Comparison of ENCODE assay signal across 19 cellular contexts in genomic region chr5:93829346-93829745, GRCh38.
DNase-seq lines count a peak whose midpoint lies in the region; ATAC-seq, FAIRE-seq and TF ChIP-seq lines count a peak whose summit lies in the region.
"Had no signal": no experiment of that assay in that cellular context is flagged by ENCODE, and none has a peak within 500 bp of the region (broad histone marks: within the 10 kb centered on the region; RNA-seq: fewer than 3 reads in every experiment).

No MANE protein-coding gene starts in this region.

- DNase-seq in HFFc6 (no peak), astrocyte (ENCODE audit: low read depth) (peak; percentile 81), frontal cortex (ENCODE audit: low spot score in 2 of 2) (no peak), kidney tubule cell (ENCODE audit: low spot score) (peak; percentile 18), foreskin fibroblast (no peak), DMS53 (lab: John Stamatoyannopoulos, UW) (no peak)
- no peak for DNase-seq in stimulated activated CD4-positive, alpha-beta T cell treated with anti-CD3 and anti-CD28 coated beads, Interleukin-15, amount 100 ng/mL, for 24 hours
- DNase-seq: C1 segment of cervical spinal cord; Calu3; CD4-positive, alpha-beta memory T cell; COR-L47; DND-41; GF-D8; GOT3 had no signal

- H3K4me3 Mint-ChIP-seq in HFFc6 = no peak overlapping the region
- H3K4me3 Mint-ChIP-seq in astrocyte (ENCODE audit: unreplicated experiment) = no peak overlapping the region
- H3K4me3 Mint-ChIP-seq: CD4-positive, alpha-beta memory T cell had no signal

- H3K27ac Mint-ChIP-seq in HFFc6 (peak overlapping the region; percentile 3; the same call in 1 of the 2 replicates), astrocyte (ENCODE audit: unreplicated experiment) (no peak overlapping the region)
- H3K27ac Mint-ChIP-seq: CD4-positive, alpha-beta memory T cell had no signal

- H3K27me3 Mint-ChIP-seq in HFFc6 (ENCODE audit: insufficient read depth) = no peaks in the 10 kb centered on the region
- H3K27me3 Mint-ChIP-seq in astrocyte (ENCODE audit: low read depth, unreplicated experiment) = no peaks in the 10 kb centered on the region
- H3K27me3 Mint-ChIP-seq: CD4-positive, alpha-beta memory T cell had no signal

- no peak overlapping the region for H2AFZ ChIP-seq in astrocyte (ENCODE audit: low read depth, low read length)

- peaks cover 5% of the 10 kb centered on the region for H3K4me1 ChIP-seq in astrocyte (ENCODE audit: insufficient read depth, low read length)
- H3K4me1 ChIP-seq: HAP-1 had no signal

- no peaks in the 10 kb centered on the region for H3K9me3 Mint-ChIP-seq in HFFc6
- peaks cover 3% of the 10 kb centered on the region for H3K9me3 Mint-ChIP-seq in astrocyte (ENCODE audit: unreplicated experiment)

- no peaks in the 10 kb centered on the region for H3K79me2 ChIP-seq in astrocyte (ENCODE audit: insufficient read depth, low read length)

- H3K36me3 Mint-ChIP-seq in HFFc6 (ENCODE audit: low read depth) (peaks cover 15% of the 10 kb centered on the region), astrocyte (ENCODE audit: low read depth, unreplicated experiment) (no peaks in the 10 kb centered on the region)

- H3K36me3 ChIP-seq in astrocyte (ENCODE audit: insufficient read depth, low read length) = no peaks in the 10 kb centered on the region
- H3K36me3 ChIP-seq: HAP-1 had no signal

- H3K27me3 ChIP-seq in astrocyte (ENCODE audit: insufficient read depth, low read length) = no peaks in the 10 kb centered on the region

- no peak overlapping the region for H3K4me3 ChIP-seq in astrocyte (ENCODE audit: insufficient read depth, low read depth, low read length)
- H3K4me3 ChIP-seq in foreskin fibroblast (ENCODE audit: low read depth in 1 of 2, low read length in 2 of 2) = no peak overlapping the region
- H3K4me3 ChIP-seq: HAP-1 had no signal

- H3K9ac ChIP-seq in astrocyte (ENCODE audit: low read length) = no peak overlapping the region

- peaks cover 46% of the 10 kb centered on the region for H3K4me1 Mint-ChIP-seq in HFFc6 (ENCODE audit: low read depth)
- peaks cover 9% of the 10 kb centered on the region for H3K4me1 Mint-ChIP-seq in astrocyte (ENCODE audit: low read depth, unreplicated experiment)
- H3K4me1 Mint-ChIP-seq: CD4-positive, alpha-beta memory T cell had no signal

- FAIRE-seq in astrocyte (lab: Jason Lieb, UNC) = no peak
- peak; percentile 10 for FAIRE-seq in frontal cortex (lab: Jason Lieb, UNC)
- FAIRE-seq: GM12891, GM18507, H54 had no signal

- H4K20me1 ChIP-seq in astrocyte (ENCODE audit: insufficient read depth, low read length) = no peaks in the 10 kb centered on the region

- no peak overlapping the region for H3K27ac ChIP-seq in astrocyte (ENCODE audit: low read depth, low read length)

- H3K9me3 ChIP-seq in astrocyte (ENCODE audit: insufficient read depth, low read depth, low read length) = no peaks in the 10 kb centered on the region
- H3K9me3 ChIP-seq: HAP-1 had no signal

- ATAC-seq in GM21529 (IDR thresholded peaks at IDR 0.05; ENCODE audit: unreplicated experiment) = no peak

- TF ChIP-seq CTCF in HFFc6 (IDR thresholded peaks at IDR 0.05) (no peak), astrocyte (IDR thresholded peaks at IDR 0.05; ENCODE audit: insufficient read depth, low read depth, low read length) (no peak), foreskin fibroblast (IDR thresholded peaks at IDR 0.05; ENCODE audit: low read depth, low read length) (no peak)

- H3K4me2 ChIP-seq in astrocyte (ENCODE audit: low read length) = no peak overlapping the region

Comparison
In these comparisons a context has a peak if more than half of its experiments do, and no peak if none do; other contexts are left out.
1. DNase-seq: peak in astrocyte (single experiment) and kidney tubule cell (single experiment); none in HFFc6 (single experiment), frontal cortex (0 of 2), foreskin fibroblast (0 of 2), DMS53 (single experiment) and stimulated activated CD4-positive, alpha-beta T cell treated with anti-CD3 and anti-CD28 coated beads, Interleukin-15, amount 100 ng/mL, for 24 hours (single experiment).